8 cellular contexts compared by ENCODE assay signal in the genomic region with DNA sequence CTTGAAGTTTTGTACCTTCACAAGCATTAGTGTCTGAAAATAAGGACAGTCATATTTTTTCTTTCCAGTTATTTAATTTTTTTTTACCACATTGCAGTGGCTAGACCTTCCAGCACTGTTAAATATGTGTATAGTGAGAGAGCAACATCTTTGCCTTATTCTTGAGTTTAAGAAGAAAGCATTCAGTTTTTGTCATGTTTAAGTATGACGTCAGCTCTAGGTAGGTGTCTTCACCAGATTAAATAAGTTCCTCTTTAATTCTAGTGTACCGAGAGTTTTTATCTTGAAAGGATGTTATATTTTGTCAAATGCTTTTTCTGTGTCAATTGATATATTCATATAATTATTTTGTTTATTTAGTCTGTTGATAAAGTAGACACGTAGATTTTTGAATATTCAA.
"Had no signal": no experiment of that assay in that cellular context is flagged by ENCODE, and none has a peak within 500 bp of the region (broad histone marks: within the 10 kb centered on the region; RNA-seq: fewer than 3 reads in every experiment).

No MANE protein-coding gene starts in this region.

- DNase-seq: GDM1, GF-D8 had no signal

- FAIRE-seq: G401.6, GM12878, GM12891, GM12892, GM18507, GM19239 had no signal

- H3K4me3 ChIP-seq: GM12878 had no signal

- ATAC-seq: GM12878 had no signal
